3 cellular contexts compared by ENCODE assay signal in the genomic region with DNA sequence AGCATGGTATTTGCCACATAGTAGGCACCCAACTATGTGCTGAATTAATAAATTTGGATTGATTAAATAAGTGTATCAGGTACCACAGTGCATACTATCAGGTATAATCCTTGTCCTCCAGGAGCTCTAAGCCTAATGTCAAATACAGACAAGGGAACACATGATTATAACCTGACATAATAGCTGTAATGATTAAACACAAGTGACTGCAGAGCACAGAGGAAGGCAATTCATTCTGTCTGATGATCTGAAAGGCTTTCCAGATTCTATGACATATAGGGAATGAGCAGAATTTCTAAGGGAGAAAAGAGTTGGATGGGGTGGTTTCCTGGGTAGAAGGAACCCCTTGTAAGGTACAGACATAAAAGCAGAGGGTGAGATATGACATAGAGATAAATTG.
"Had no signal": no experiment of that assay in that cellular context is flagged by ENCODE, and none has a peak within 500 bp of the region (broad histone marks: within the 10 kb centered on the region; RNA-seq: fewer than 3 reads in every experiment).

No MANE protein-coding gene starts in this region.

- H3K4me3 ChIP-seq: GM12878 had no signal

- DNase-seq: GDM1, GF-D8 had no signal
